Comparison of ENCODE assay signal across 8 cellular contexts in the genomic region with DNA sequence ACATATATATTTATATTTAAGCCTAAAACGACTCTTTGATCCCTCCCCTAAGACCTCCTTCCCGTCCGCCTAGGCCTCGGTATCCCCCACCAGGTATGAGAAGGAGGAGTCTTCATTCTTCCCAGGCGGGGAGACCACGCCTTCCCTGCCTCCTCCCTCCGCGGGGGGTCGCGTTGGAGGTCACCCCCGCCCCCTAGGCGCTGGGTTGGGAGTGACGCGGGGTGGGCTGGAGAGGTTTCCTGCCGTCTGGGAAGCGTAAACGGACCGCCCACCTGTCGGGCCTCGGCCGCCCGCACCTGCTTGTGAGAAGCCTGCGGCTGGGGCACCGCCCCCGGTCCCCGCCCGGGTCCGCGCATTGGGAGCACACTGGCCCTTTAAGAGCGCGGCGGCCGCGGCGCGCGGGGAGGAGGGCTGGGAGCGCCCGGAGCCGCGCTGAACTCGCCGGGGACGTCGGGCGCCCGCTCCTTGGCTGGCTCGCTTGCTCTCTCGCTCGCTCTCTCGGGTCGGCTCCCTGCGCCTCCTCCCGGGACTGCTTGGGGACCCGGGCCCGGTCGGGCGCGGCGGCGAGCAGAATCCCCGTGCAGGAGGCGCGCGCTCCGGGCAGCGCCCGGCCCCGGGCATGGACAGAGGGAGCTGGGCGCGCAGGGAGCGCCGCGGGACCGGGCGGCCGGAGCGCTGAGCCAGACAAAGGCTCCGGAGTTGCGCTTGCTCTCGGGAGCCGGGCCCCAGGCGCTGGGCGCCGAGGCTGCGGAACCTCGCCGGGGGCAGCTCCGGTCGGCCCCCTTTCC. TPM values are rescaled to one million over a fixed set of nuclear protein-coding genes. Genes with fewer than 3 reads are reported as not detected.
A peak's percentile ranks its signal among the peaks of the same experiment; 100 is the strongest.
DNase-seq lines count a peak whose midpoint lies in the region; ATAC-seq, FAIRE-seq and TF ChIP-seq lines count a peak whose summit lies in the region.

A gene (plus strand): TSS at position 404 of the 788 bp plus-strand sequence. CDS start 597 bp downstream, outside the sequence.

- H3K4me1 ChIP-seq in GM23248 (ENCODE audit: insufficient read depth), result peaks cover 10% of the 10 kb centered on the region
- peaks cover 33% of the 10 kb centered on the region for H3K4me1 ChIP-seq in keratinocyte (ENCODE audit: control insufficient read depth, extremely low read depth, insufficient read depth, low read length)

- H3K4me3 Mint-ChIP-seq in WTC11, result peak within 1 kb of the TSS; percentile 82

- H4K20me1 ChIP-seq in GM23248 (ENCODE audit: insufficient read depth), result no peaks in the 10 kb centered on the region
- peaks cover 3% of the 10 kb centered on the region for H4K20me1 ChIP-seq in keratinocyte (ENCODE audit: control insufficient read depth, extremely low read depth, insufficient read depth, low read length)

- no peaks in the 10 kb centered on the region for H3F3A ChIP-seq in GM23248 (ENCODE audit: insufficient read depth)

- H3K9ac ChIP-seq in GM23248 (no peak within 1 kb of the TSS), keratinocyte (ENCODE audit: control insufficient read depth, extremely low read depth, insufficient read depth, low read length) (peak within 1 kb of the TSS; percentile 69)

- ATAC-seq in WTC11, result peak; percentile 61

- DNase-seq in DMS53 (lab: John Stamatoyannopoulos, UW), result peak; percentile 95
- peak; percentile 73 for DNase-seq in GM23248
- DNase-seq in NCI-H1417 treated with DMSO at 0.1 percent for 48 hours (lab: John Stamatoyannopoulos, UW), result peak; percentile 26
- peak; percentile 98 for DNase-seq in WTC11 (ENCODE audit: low spot score)
- peak; percentile 49 for DNase-seq in central memory CD4-positive, alpha-beta T cell
- DNase-seq in keratinocyte (ENCODE audit: low read depth, low spot score), result peak; percentile 28
- peak; percentile 28 to 61 for DNase-seq in stimulated activated CD4-positive, alpha-beta T cell treated with anti-CD3 and anti-CD28 coated beads, Interleukin-15, amount 100 ng/mL, for 1 hour (ENCODE audit: low read depth in 1 of 2, low spot score in 1 of 2)
- DNase-seq in epidermal melanocyte (ENCODE audit: insufficient read length, low spot score), result no peak

- H3K4me2 ChIP-seq in GM23248 (ENCODE audit: unreplicated experiment), result peak within 1 kb of the TSS; percentile 72
- H3K4me2 ChIP-seq in keratinocyte (ENCODE audit: control insufficient read depth, extremely low read depth, insufficient read depth, low read depth, low read length), result peak within 1 kb of the TSS; percentile 91

- H3K27me3 ChIP-seq in GM23248 (replicated peaks; ENCODE audit: insufficient read depth), result no peaks in the 10 kb centered on the region; the same call in 1 of the 2 replicates
- no peaks in the 10 kb centered on the region for H3K27me3 ChIP-seq in keratinocyte (ENCODE audit: control insufficient read depth, extremely low read depth, insufficient read depth, low read length)

- no peaks in the 10 kb centered on the region for H3K9me3 ChIP-seq in GM23248 (ENCODE audit: low read depth)
- H3K9me3 ChIP-seq in keratinocyte (ENCODE audit: control insufficient read depth, low read depth, low read length), result no peaks in the 10 kb centered on the region

- no peaks in the 10 kb centered on the region for H3K9me3 Mint-ChIP-seq in WTC11

- FAIRE-seq in keratinocyte (lab: Jason Lieb, UNC), result no peak

- H3K79me2 ChIP-seq in GM23248 (ENCODE audit: insufficient read depth) (no peaks in the 10 kb centered on the region), keratinocyte (ENCODE audit: control insufficient read depth, insufficient read depth, low read length) (no peaks in the 10 kb centered on the region)

- TF ChIP-seq CTCF in WTC11 (IDR thresholded peaks at IDR 0.05) (no peak), keratinocyte (optimal IDR thresholded peaks at IDR 0.05 in 1 of 3, IDR thresholded peaks at IDR 0.05 in 1 of 3, conservative IDR thresholded peaks at IDR 0.05 in 1 of 3; ENCODE audit: extremely low read depth in 1 of 3, insufficient read depth in 2 of 3, low read length in 3 of 3) (no peak)

- H2AFZ ChIP-seq in GM23248 (peak within 1 kb of the TSS; percentile 57), keratinocyte (ENCODE audit: control insufficient read depth, low read length) (peak within 1 kb of the TSS; percentile 84)

- dilution Hi-C loops in keratinocyte (cut with MboI; ENCODE audit: extremely low pct_ligation_motif_present, low sequenced_read_pairs), result no loop called here

- H3K9me1 ChIP-seq in keratinocyte (ENCODE audit: control insufficient read depth, extremely low read depth, insufficient read depth, low read length), result no peaks in the 10 kb centered on the region

- no peak within 1 kb of the TSS for H3K27ac ChIP-seq in GM23248
- H3K27ac ChIP-seq in keratinocyte (ENCODE audit: control insufficient read depth, insufficient read depth, low read length), result no peak within 1 kb of the TSS

- WGBS in GM23248 (ENCODE audit: low coverage in 1 of 2, low lambda C conversion rate in 2 of 2, missing lambda C conversion rate in 2 of 2), 2 experiments, result 1% methylated on average over 45 to 73 of the region's 90 CpGs

- peak within 1 kb of the TSS; percentile 95 for H3K27ac Mint-ChIP-seq in WTC11

- H3K36me3 ChIP-seq in GM23248 (ENCODE audit: low read depth), result no peaks in the 10 kb centered on the region
- no peaks in the 10 kb centered on the region for H3K36me3 ChIP-seq in keratinocyte (ENCODE audit: control insufficient read depth in 2 of 2, extremely low read depth in 1 of 2, insufficient read depth in 2 of 2, low read length in 2 of 2)

- CTCF ChIA-PET in WTC11 (lab: Charles Lee), result interaction anchor here (0.5 to 4.2 kb wide), 10 partner anchors 25 to 462 kb away, joined by 3 to 54 read pairs (median 6); a partner anchor contains a TSS

- POLR2A ChIA-PET in WTC11 (lab: Charles Lee), result interaction anchor here (1.0 to 3.1 kb wide), 4 partner anchors 25 to 103 kb away, joined by 4 to 29 read pairs (median 10); a partner anchor contains a TSS

- H3K9me2 ChIP-seq in GM23248 (ENCODE audit: insufficient read depth), result no peaks in the 10 kb centered on the region

- H3K36me3 Mint-ChIP-seq in WTC11, result peaks cover 6% of the 10 kb centered on the region; the same call in 1 of the 2 replicates

- H3K4me1 Mint-ChIP-seq in WTC11, result peaks cover 54% of the 10 kb centered on the region

- in situ Hi-C loops in GM23248 (cut with MboI), result loop anchor here (10.0 kb wide), 1 partner anchor 289 kb away; no protein-coding TSS in a partner anchor

- peaks cover 10% of the 10 kb centered on the region for H3K27me3 Mint-ChIP-seq in WTC11 (ENCODE audit: low read depth)

- H3K4me3 ChIP-seq in GM23248 (peak within 1 kb of the TSS; percentile 68), keratinocyte (ENCODE audit: control insufficient read depth in 2 of 3, extremely low read depth in 1 of 3, insufficient read depth in 2 of 3, low read depth in 1 of 3, low read length in 3 of 3) (peak within 1 kb of the TSS; percentile 58 to 72 (median 69))

TF ChIP-seq in WTC11, 78 proteins besides CTCF, POLR2A, EP300 and RAD21 (continues in another document):
- TF ChIP-seq, protein P1, sequence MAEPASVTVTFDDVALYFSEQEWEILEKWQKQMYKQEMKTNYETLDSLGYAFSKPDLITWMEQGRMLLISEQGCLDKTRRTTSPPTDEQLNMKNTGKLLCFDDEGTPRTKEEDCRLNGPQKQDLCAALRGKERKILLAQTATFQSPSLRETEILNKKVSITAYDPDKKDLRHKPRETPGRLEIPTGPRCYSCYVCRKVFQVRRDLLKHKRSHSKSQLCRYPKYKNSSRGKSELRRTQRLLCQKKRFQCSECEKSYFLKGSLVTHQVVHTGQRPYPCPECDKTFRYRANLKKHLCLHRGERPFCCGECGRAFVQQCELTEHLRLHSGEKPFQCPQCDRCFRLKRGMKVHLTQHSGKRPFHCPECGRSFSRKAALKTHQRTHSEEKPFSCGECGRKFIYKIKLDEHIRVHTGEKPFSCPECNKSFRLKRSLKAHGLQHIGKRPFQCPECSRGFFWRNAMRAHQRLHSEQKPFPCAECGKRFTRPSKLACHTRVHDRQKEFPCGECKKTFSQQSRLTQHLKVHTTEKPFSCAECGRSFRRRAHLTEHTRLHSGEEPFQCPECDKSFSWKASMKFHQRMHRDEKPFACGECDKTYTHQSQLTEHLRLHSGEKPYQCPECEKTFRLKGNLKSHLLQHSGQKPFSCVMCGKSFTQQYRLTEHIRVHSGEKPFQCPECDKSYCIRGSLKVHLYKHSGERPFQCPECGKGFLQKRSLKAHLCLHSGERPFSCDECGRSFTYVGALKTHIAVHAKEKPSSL (CRISPR knock-in tag; conservative IDR thresholded peaks at IDR 0.05), result no peak
- no peak for TF ChIP-seq RELA (CRISPR knock-in tag; IDR thresholded peaks at IDR 0.05; ENCODE audit: borderline replicate concordance)
- no peak for TF ChIP-seq PRRX2 (CRISPR knock-in tag; IDR thresholded peaks at IDR 0.05)
- peak; percentile 69; the same call in 1 of the 2 replicates for TF ChIP-seq ZNF263 (CRISPR knock-in tag; IDR thresholded peaks at IDR 0.05; ENCODE audit: low read depth)
- 0 out of 2 replicates have a peak, but pooled peaks have one; percentile 17 for TF ChIP-seq MYBL2 (CRISPR knock-in tag; IDR thresholded peaks at IDR 0.05)
- TF ChIP-seq, protein P2, sequence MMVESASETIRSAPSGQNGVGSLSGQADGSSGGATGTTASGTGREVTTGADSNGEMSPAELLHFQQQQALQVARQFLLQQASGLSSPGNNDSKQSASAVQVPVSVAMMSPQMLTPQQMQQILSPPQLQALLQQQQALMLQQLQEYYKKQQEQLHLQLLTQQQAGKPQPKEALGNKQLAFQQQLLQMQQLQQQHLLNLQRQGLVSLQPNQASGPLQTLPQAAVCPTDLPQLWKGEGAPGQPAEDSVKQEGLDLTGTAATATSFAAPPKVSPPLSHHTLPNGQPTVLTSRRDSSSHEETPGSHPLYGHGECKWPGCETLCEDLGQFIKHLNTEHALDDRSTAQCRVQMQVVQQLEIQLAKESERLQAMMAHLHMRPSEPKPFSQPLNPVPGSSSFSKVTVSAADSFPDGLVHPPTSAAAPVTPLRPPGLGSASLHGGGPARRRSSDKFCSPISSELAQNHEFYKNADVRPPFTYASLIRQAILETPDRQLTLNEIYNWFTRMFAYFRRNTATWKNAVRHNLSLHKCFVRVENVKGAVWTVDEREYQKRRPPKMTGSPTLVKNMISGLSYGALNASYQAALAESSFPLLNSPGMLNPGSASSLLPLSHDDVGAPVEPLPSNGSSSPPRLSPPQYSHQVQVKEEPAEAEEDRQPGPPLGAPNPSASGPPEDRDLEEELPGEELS (CRISPR knock-in tag; IDR thresholded peaks at IDR 0.05), result peak; percentile 85; the same call in 1 of the 2 replicates

RNA-seq across cellular contexts. Expression of the gene that starts here (rescaled TPM):
- 1.4 and 1.6 TPM in 2 replicates for total RNA-seq in GM23248 (2014; rRNA removed; shearing (Covaris generic))
- polyA plus RNA-seq in GM23248 (2016; fragmentation: Nextera tagmentation; extraction: Ambion mirVana) (0.39 and 0.45 TPM in 2 replicates), keratinocyte (3.7 to 7.2 TPM (median 5.6 TPM) in 3 replicates)
- 55.5 to 60.7 TPM (median 58.2 TPM) in 3 replicates for total RNA-seq in WTC11 (2021)
- polyA plus RNA-seq in keratinocyte (2011; ENCODE audit: low read depth), result 1.4 TPM
- 2.8 and 5.2 TPM in 2 replicates for polyA plus RNA-seq in keratinocyte (2011; cell fraction: cytosol; rRNA removed)
- 15.0 and 19.3 TPM in 2 replicates for polyA plus RNA-seq in keratinocyte (2011; cell fraction: nucleus; rRNA removed)
- 7.5 and 9.9 TPM in 2 replicates for polyA plus RNA-seq in keratinocyte (2012; ENCODE audit: low replicate concordance)
- polyA minus RNA-seq in keratinocyte, result 5.7 to 15.0 TPM (median 6.5 TPM) in 3 replicates
- 15.9 TPM for polyA minus RNA-seq in keratinocyte (2011; cell fraction: cytosol; rRNA and poly(A)+ RNA removed)
- 26.8 and 29.5 TPM in 2 replicates for polyA minus RNA-seq in keratinocyte (2011; cell fraction: nucleus; rRNA and poly(A)+ RNA removed)

Comparison
In these comparisons a context has a peak if more than half of its experiments do, and no peak if none do; other contexts are left out.
1. RNA of the gene that starts here (total RNA-seq): 55.5 to 60.7 TPM in WTC11; 1.4 to 1.6 TPM in GM23248; every median in the first group is over 10 times any median in the second.